8 cellular contexts compared by ENCODE assay signal in genomic region chr12:7108928-7109920, GRCh38. TPM values are rescaled to one million over a fixed set of nuclear protein-coding genes. Genes with fewer than 3 reads are reported as not detected.
A peak's percentile ranks its signal among the peaks of the same experiment; 100 is the strongest.
DNase-seq lines count a peak whose midpoint lies in the region; ATAC-seq and TF ChIP-seq lines count a peak whose summit lies in the region.

A gene with protein sequence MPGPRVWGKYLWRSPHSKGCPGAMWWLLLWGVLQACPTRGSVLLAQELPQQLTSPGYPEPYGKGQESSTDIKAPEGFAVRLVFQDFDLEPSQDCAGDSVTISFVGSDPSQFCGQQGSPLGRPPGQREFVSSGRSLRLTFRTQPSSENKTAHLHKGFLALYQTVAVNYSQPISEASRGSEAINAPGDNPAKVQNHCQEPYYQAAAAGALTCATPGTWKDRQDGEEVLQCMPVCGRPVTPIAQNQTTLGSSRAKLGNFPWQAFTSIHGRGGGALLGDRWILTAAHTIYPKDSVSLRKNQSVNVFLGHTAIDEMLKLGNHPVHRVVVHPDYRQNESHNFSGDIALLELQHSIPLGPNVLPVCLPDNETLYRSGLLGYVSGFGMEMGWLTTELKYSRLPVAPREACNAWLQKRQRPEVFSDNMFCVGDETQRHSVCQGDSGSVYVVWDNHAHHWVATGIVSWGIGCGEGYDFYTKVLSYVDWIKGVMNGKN (minus strand): TSS chr12:7109214. CDS start chr12:7109180, 34 bp downstream.

- H3K27me3 Mint-ChIP-seq in CD4-positive, alpha-beta memory T cell = no peaks in the 10 kb centered on the region
- no peaks in the 10 kb centered on the region for H3K27me3 Mint-ChIP-seq in activated B cell treated with CpG ODN at 0.5 μM for 24 hours

- POLR2A ChIA-PET in CD4-positive, alpha-beta memory T cell (lab: Charles Lee; ENCODE audit: partially characterized antibody) = interaction anchor here (0.9 to 4.4 kb wide), 25 partner anchors 13 to 356 kb away, joined by 3 to 62 read pairs (median 9); partner anchors contain the start of genes ATN1, C12orf57, C1R and ENO2
- POLR2A ChIA-PET in HEK293 (lab: Yijun Ruan, JAX) = interaction anchor here (0.8 to 3.2 kb wide), 5 partner anchors 91 to 256 kb away, joined by 3 to 20 read pairs (median 4); partner anchors contain the start of genes C12orf57, LPCAT3 and RNU7-1
- POLR2A ChIA-PET in activated B cell treated with CpG ODN at 0.5 μM for 24 hours (lab: Charles Lee) = interaction anchor here (0.6 to 4.7 kb wide), 12 partner anchors 13 to 391 kb away, joined by 3 to 69 read pairs (median 5); partner anchors contain the start of genes C12orf57, CDCA3, EMG1 and MLF2

- TF ChIP-seq CTCF in HEK293 (tag by site-specific recombination; IDR thresholded peaks at IDR 0.05) = peak; percentile 70; the same call in 1 of the 2 replicates
- peak; percentile 58 for TF ChIP-seq CTCF in activated B cell treated with CpG ODN at 0.5 μM for 24 hours (IDR thresholded peaks at IDR 0.05)
- TF ChIP-seq CTCF in spleen (IDR thresholded peaks at IDR 0.05 in 8 of 11, conservative IDR thresholded peaks at IDR 0.05 in 3 of 11) = peak; percentile 97 to 99 (median 98)

- intact Hi-C loops in CD4-positive, alpha-beta memory T cell (cut with micrococcal nuclease) = loop anchor here (1.0 to 2.0 kb wide), 6 partner anchors 22 to 237 kb away; partner anchors contain the start of genes C12orf57, CLSTN3, EMG1 and LPCAT3
- intact Hi-C loops in activated B cell treated with CpG ODN at 0.5 μM for 24 hours (cut with micrococcal nuclease) (loop anchor here (1.0 to 5.0 kb wide), 10 partner anchors 17 to 356 kb away; partner anchors contain the start of genes C12orf57, C1R, CDCA3 and CLSTN3), spleen (cut with DNase I; ENCODE audit: low total_unique reads) (no loop called here)

- peak within 1 kb of the TSS; percentile 54 to 94 for H3K4me3 ChIP-seq in CD4-positive, alpha-beta memory T cell (ENCODE audit: low read length in 2 of 2)
- H3K4me3 ChIP-seq in HEK293 (ENCODE audit: low read depth, low read length) = peak within 1 kb of the TSS; percentile 66
- H3K4me3 ChIP-seq in spleen = peak within 1 kb of the TSS; percentile 58 to 86 (median 68)

- H3K36me3 Mint-ChIP-seq in CD4-positive, alpha-beta memory T cell = peaks cover 16 to 33% of the 10 kb centered on the region in 2 donors
- peaks cover 28% of the 10 kb centered on the region for H3K36me3 Mint-ChIP-seq in activated B cell treated with CpG ODN at 0.5 μM for 24 hours (ENCODE audit: low read depth)

- CTCF ChIA-PET in CD4-positive, alpha-beta memory T cell (lab: Charles Lee; ENCODE audit: partially characterized antibody) = interaction anchor here (0.6 to 8.3 kb wide), 33 partner anchors 10 to 267 kb away, joined by 3 to 130 read pairs (median 4); partner anchors contain the start of genes C12orf57, C1R, LPCAT3 and PEX5
- CTCF ChIA-PET in HEK293 (lab: Yijun Ruan, JAX) = interaction anchor here (0.5 to 4.3 kb wide), 23 partner anchors 9 to 620 kb away, joined by 3 to 24 read pairs (median 3); partner anchors contain the start of genes C12orf57, C1R, CD4 and LPCAT3
- CTCF ChIA-PET in activated B cell treated with CpG ODN at 0.5 μM for 24 hours (lab: Charles Lee) = interaction anchor here (0.6 to 5.1 kb wide), 11 partner anchors 9 to 918 kb away, joined by 3 to 29 read pairs (median 5); partner anchors contain the start of genes C12orf57, RNU7-1 and SPSB2

- peak within 1 kb of the TSS; percentile 91 to 97 (median 95) for H3K27ac Mint-ChIP-seq in CD4-positive, alpha-beta memory T cell
- peak within 1 kb of the TSS; percentile 94 for H3K27ac Mint-ChIP-seq in activated B cell treated with CpG ODN at 0.5 μM for 24 hours

- TF ChIP-seq POLR2A in spleen (IDR thresholded peaks at IDR 0.05) = peak in 1 of 3 donors; percentile 29

- peak; percentile 53 for ATAC-seq in activated B cell treated with CpG ODN at 0.5 μM for 24 hours (ENCODE audit: low read depth)
- ATAC-seq in HG03457 (IDR thresholded peaks at IDR 0.05; ENCODE audit: unreplicated experiment) = no peak

- no peaks in the 10 kb centered on the region for H3K27me3 ChIP-seq in CD4-positive, alpha-beta memory T cell (ENCODE audit: insufficient read depth, low read length)
- no peaks in the 10 kb centered on the region for H3K27me3 ChIP-seq in spleen (replicated peaks in 1 of 7)

- H3K9me3 ChIP-seq in CD4-positive, alpha-beta memory T cell (ENCODE audit: control insufficient read depth in 1 of 2, low read length in 2 of 2) = no peaks in the 10 kb centered on the region
- H3K9me3 ChIP-seq in HEK293 (ENCODE audit: control insufficient read depth, insufficient read depth, low read depth, low read length) = no peaks in the 10 kb centered on the region
- peaks cover 0 to 15% (median 11%) of the 10 kb centered on the region in 8 donors for H3K9me3 ChIP-seq in spleen

- H3K4me3 Mint-ChIP-seq in CD4-positive, alpha-beta memory T cell = peak within 1 kb of the TSS; percentile 93 to 96 (median 94)
- peak within 1 kb of the TSS; percentile 92 for H3K4me3 Mint-ChIP-seq in activated B cell treated with CpG ODN at 0.5 μM for 24 hours

- peaks cover 20 to 51% (median 39%) of the 10 kb centered on the region in 4 donors for H3K4me1 Mint-ChIP-seq in CD4-positive, alpha-beta memory T cell
- peaks cover 29% of the 10 kb centered on the region for H3K4me1 Mint-ChIP-seq in activated B cell treated with CpG ODN at 0.5 μM for 24 hours

- peaks cover 0 to 12% (median 10%) of the 10 kb centered on the region in 8 donors for H3K9me3 Mint-ChIP-seq in CD4-positive, alpha-beta memory T cell
- H3K9me3 Mint-ChIP-seq in activated B cell treated with CpG ODN at 0.5 μM for 24 hours = peaks cover 11% of the 10 kb centered on the region

- WGBS in spleen, 5 donors = 17 to 31% (median 25%) methylated on average over 19 to 24 of the region's 24 CpGs

- peak; percentile 63 to 73 (median 69) for DNase-seq in CD4-positive, alpha-beta memory T cell
- peak; percentile 28 for DNase-seq in NCI-H2196 treated with DMSO at 0.1 percent for 48 hours (lab: John Stamatoyannopoulos, UW; ENCODE audit: unreplicated experiment)
- peak; percentile 83 for DNase-seq in activated B cell treated with CpG ODN at 0.5 μM for 24 hours
- peak in 52 of 61 donors; percentile 10 to 79 (median 57) for DNase-seq in caudate nucleus (lab: John Stamatoyannopoulos, UW)
- DNase-seq in iris pigment epithelial cell (ENCODE audit: low read depth) = peak; percentile 82
- peak; percentile 96 for DNase-seq in spleen

- H3K4me1 ChIP-seq in CD4-positive, alpha-beta memory T cell (ENCODE audit: insufficient read depth, low read length) = peaks cover 35% of the 10 kb centered on the region
- H3K4me1 ChIP-seq in HEK293 (ENCODE audit: control insufficient read depth, insufficient read depth, low read length) (no peaks in the 10 kb centered on the region), spleen (peaks cover 16 to 92% (median 55%) of the 10 kb centered on the region in 6 donors)

- H3K27ac ChIP-seq in CD4-positive, alpha-beta memory T cell (ENCODE audit: low read depth, low read length) = peak within 1 kb of the TSS; percentile 74
- H3K27ac ChIP-seq in HEK293 (ENCODE audit: extremely low read depth, low read depth, low read length) (peak within 1 kb of the TSS; percentile 21; the same call in 1 of the 2 replicates), caudate nucleus (ENCODE audit: low read depth, low read length) (peak within 1 kb of the TSS; percentile 54), spleen (peak within 1 kb of the TSS; percentile 89 to 98 (median 96))

- no peaks in the 10 kb centered on the region for H3K36me3 ChIP-seq in CD4-positive, alpha-beta memory T cell (ENCODE audit: insufficient read depth, low read length)
- peaks cover 0 to 8% of the 10 kb centered on the region in 2 experiments; a peak in 1 of 3 replicates for H3K36me3 ChIP-seq in HEK293 (ENCODE audit: control insufficient read depth in 2 of 2, insufficient read depth in 1 of 2, low read length in 2 of 2)
- H3K36me3 ChIP-seq in spleen = peaks cover 0 to 21% (median 7%) of the 10 kb centered on the region in 6 donors

TF ChIP-seq in HEK293, 187 proteins besides CTCF, POLR2A, EP300 and RAD21 (continues in another document):
- TF ChIP-seq ZNF48 (tag by site-specific recombination; IDR thresholded peaks at IDR 0.05) = no peak
- TF ChIP-seq MEIS1 (CRISPR knock-in tag; IDR thresholded peaks at IDR 0.05; ENCODE audit: borderline replicate concordance) = no peak
- no peak for TF ChIP-seq ZBTB17 (tag by site-specific recombination; IDR thresholded peaks at IDR 0.05)
- no peak for TF ChIP-seq FEZF1 (tag by site-specific recombination; IDR thresholded peaks at IDR 0.05)
- TF ChIP-seq ZNF24 (tag by site-specific recombination; IDR thresholded peaks at IDR 0.05) = 0 out of 2 replicates have a peak, but pooled peaks have one; percentile 35
- no peak for TF ChIP-seq RBAK (tag by site-specific recombination; IDR thresholded peaks at IDR 0.05)
- TF ChIP-seq ZNF341 (tag by site-specific recombination; IDR thresholded peaks at IDR 0.05; ENCODE audit: low read depth) = no peak
- TF ChIP-seq, protein P1, sequence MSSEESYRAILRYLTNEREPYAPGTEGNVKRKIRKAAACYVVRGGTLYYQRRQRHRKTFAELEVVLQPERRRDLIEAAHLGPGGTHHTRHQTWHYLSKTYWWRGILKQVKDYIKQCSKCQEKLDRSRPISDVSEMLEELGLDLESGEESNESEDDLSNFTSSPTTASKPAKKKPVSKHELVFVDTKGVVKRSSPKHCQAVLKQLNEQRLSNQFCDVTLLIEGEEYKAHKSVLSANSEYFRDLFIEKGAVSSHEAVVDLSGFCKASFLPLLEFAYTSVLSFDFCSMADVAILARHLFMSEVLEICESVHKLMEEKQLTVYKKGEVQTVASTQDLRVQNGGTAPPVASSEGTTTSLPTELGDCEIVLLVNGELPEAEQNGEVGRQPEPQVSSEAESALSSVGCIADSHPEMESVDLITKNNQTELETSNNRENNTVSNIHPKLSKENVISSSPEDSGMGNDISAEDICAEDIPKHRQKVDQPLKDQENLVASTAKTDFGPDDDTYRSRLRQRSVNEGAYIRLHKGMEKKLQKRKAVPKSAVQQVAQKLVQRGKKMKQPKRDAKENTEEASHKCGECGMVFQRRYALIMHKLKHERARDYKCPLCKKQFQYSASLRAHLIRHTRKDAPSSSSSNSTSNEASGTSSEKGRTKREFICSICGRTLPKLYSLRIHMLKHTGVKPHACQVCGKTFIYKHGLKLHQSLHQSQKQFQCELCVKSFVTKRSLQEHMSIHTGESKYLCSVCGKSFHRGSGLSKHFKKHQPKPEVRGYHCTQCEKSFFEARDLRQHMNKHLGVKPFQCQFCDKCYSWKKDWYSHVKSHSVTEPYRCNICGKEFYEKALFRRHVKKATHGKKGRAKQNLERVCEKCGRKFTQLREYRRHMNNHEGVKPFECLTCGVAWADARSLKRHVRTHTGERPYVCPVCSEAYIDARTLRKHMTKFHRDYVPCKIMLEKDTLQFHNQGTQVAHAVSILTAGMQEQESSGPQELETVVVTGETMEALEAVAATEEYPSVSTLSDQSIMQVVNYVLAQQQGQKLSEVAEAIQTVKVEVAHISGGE (tag by site-specific recombination; conservative IDR thresholded peaks at IDR 0.05; ENCODE audit: low read depth) = peak; percentile 40
- peak; percentile 44; the same call in 1 of the 2 replicates for TF ChIP-seq SP7 (tag by site-specific recombination; IDR thresholded peaks at IDR 0.05)

RNA-seq across cellular contexts. Expression of the gene that starts here (rescaled TPM):
- 10 to 100 TPM; 30.7 to 33.6 TPM for total RNA-seq in CD4-positive, alpha-beta memory T cell
- polyA plus RNA-seq in CD4-positive, alpha-beta memory T cell = 1 to 10 TPM; 4.9 to 9.6 TPM
- total RNA-seq in activated B cell treated with CpG ODN at 0.5 μM for 24 hours = 13.5 and 19.2 TPM in 2 replicates
- 100 to 1,000 TPM in 3 of 7 donors, 10 to 100 TPM in 4; 67.0 to 126 (median 93.1) TPM for total RNA-seq in spleen
- polyA plus RNA-seq in spleen = 10 to 100 TPM; 19.1 to 26.1 (median 20.3) TPM

Comparison
In these comparisons a context has a peak if more than half of its experiments do, and no peak if none do; other contexts are left out.
1. DNase-seq: peak in every context shown above with its lines; median percentile 96 in spleen; 83 in activated B cell treated with CpG ODN at 0.5 μM for 24 hours; 82 in iris pigment epithelial cell; 69 in CD4-positive, alpha-beta memory T cell; 57 in caudate nucleus; 28 in NCI-H2196 treated with DMSO at 0.1 percent for 48 hours.
2. H3K27ac ChIP-seq: peak in every context shown above with its lines; median percentile 96 in spleen; 74 in CD4-positive, alpha-beta memory T cell; 54 in caudate nucleus; 21 in HEK293.